In the genomic region with DNA sequence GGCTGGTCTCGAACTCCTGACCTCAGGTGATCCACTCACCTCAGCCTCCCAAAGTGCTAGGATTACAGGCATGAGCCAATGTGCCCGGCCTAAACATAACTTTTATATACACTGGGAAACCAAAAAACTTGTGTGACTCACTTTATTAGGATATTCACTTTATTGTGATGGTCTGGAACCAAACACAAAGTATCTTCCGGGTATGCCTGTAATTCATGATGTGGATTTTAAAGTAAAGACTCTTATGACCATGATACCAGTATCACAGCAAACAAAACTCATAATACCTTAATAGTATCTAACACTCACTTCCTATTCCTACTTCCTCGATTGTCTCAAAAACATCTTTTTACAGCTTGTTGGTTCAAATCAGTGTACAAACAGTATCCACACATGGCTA, we compare ENCODE assay signal across 20 cellular contexts. TPM values are rescaled to one million over a fixed set of nuclear protein-coding genes. Genes with fewer than 3 reads are reported as not detected.
A peak's percentile ranks its signal among the peaks of the same experiment; 100 is the strongest.
DNase-seq lines count a peak whose midpoint lies in the region; ATAC-seq and TF ChIP-seq lines count a peak whose summit lies in the region.
"Had no signal": no experiment of that assay in that cellular context is flagged by ENCODE, and none has a peak within 500 bp of the region (broad histone marks: within the 10 kb centered on the region; RNA-seq: fewer than 3 reads in every experiment).

No MANE protein-coding gene starts in this region.

- no peaks in the 10 kb centered on the region for H3K27me3 ChIP-seq in mammary epithelial cell (ENCODE audit: insufficient read depth, low read length)
- no peaks in the 10 kb centered on the region for H3K27me3 ChIP-seq in dorsolateral prefrontal cortex
- H3K27me3 ChIP-seq in osteoblast (ENCODE audit: insufficient read depth, low read length) = no peaks in the 10 kb centered on the region
- H3K27me3 ChIP-seq: MG63 had no signal

- H2AFZ ChIP-seq in mammary epithelial cell (ENCODE audit: low read depth, low read length) (peak overlapping the region; percentile 44), osteoblast (ENCODE audit: low read length) (peak overlapping the region; percentile 90)

- no peaks in the 10 kb centered on the region for H4K20me1 ChIP-seq in mammary epithelial cell (ENCODE audit: insufficient read depth, low read length)
- no peaks in the 10 kb centered on the region for H4K20me1 ChIP-seq in osteoblast (ENCODE audit: insufficient read depth, low read length)

- no peaks in the 10 kb centered on the region for H3K4me1 Mint-ChIP-seq in MCF 10A (ENCODE audit: insufficient read depth, unreplicated experiment)

- in situ Hi-C loops in mammary epithelial cell (cut with MboI; ENCODE audit: low sequenced_read_pairs in 2 of 2) = no loop called here

- no peak overlapping the region for H3K27ac Mint-ChIP-seq in MCF 10A (ENCODE audit: low read depth, unreplicated experiment)
- H3K27ac Mint-ChIP-seq: CD8-positive, alpha-beta T cell had no signal

- ATAC-seq in HG02763 (IDR thresholded peaks at IDR 0.05; ENCODE audit: unreplicated experiment) = no peak
- no peak for ATAC-seq in HG02884 (IDR thresholded peaks at IDR 0.05; ENCODE audit: unreplicated experiment)
- ATAC-seq in HG03460 (IDR thresholded peaks at IDR 0.05; ENCODE audit: unreplicated experiment) = no peak
- ATAC-seq: CD8-positive, alpha-beta T cell; GM12878; HCT116 had no signal

- H3K27ac ChIP-seq in mammary epithelial cell (ENCODE audit: insufficient read depth, low read depth, low read length) (no peak overlapping the region), dorsolateral prefrontal cortex (peak overlapping the region in 31 of 59 donors; percentile 11 to 89 (median 48)), osteoblast (ENCODE audit: low read depth, low read length) (no peak overlapping the region)

- intact Hi-C loops in mammary epithelial cell (cut with micrococcal nuclease) (no loop called here), MCF 10A (cut with micrococcal nuclease) (no loop called here), dorsolateral prefrontal cortex (cut with DNase I) (loop anchor here in 1 of 2 donors (2.0 kb wide), 1 partner anchor 13 kb away; a partner anchor contains a TSS)

- H3K9me3 Mint-ChIP-seq in MCF 10A (ENCODE audit: unreplicated experiment) = no peaks in the 10 kb centered on the region
- H3K9me3 Mint-ChIP-seq: CD8-positive, alpha-beta T cell had no signal

- CTCF ChIA-PET in mammary epithelial cell (lab: Charles Lee; ENCODE audit: low non-redundant PET) (no interaction called here), MCF 10A (lab: Yijun Ruan, JAX) (interaction anchor here (0.6 kb wide), 1 partner anchor 37 kb away, joined by 3 read pairs; no protein-coding TSS in a partner anchor)

- no peak overlapping the region for H3K4me3 ChIP-seq in mammary epithelial cell (replicated peaks in 1 of 3; ENCODE audit: insufficient read depth in 1 of 3, low read depth in 2 of 3, low read length in 3 of 3)
- peak overlapping the region in 1 of 59 donors; percentile 6 for H3K4me3 ChIP-seq in dorsolateral prefrontal cortex
- H3K4me3 ChIP-seq in osteoblast (ENCODE audit: insufficient read depth, low read length) = no peak overlapping the region
- H3K4me3 ChIP-seq: GM12878, MG63 had no signal

- no peaks in the 10 kb centered on the region for H3K27me3 Mint-ChIP-seq in MCF 10A (ENCODE audit: insufficient read depth, unreplicated experiment)

- H3K36me3 Mint-ChIP-seq in MCF 10A (ENCODE audit: insufficient read depth, unreplicated experiment) = no peaks in the 10 kb centered on the region
- H3K36me3 Mint-ChIP-seq: CD8-positive, alpha-beta T cell had no signal

- H3K4me2 ChIP-seq in mammary epithelial cell (ENCODE audit: insufficient read depth, low read depth, low read length) (no peak overlapping the region), osteoblast (ENCODE audit: insufficient read depth, low read length) (peak overlapping the region; percentile 54)

- no peak overlapping the region for H3K9ac ChIP-seq in mammary epithelial cell (ENCODE audit: insufficient read depth, low read length)

- DNase-seq in mammary epithelial cell (no peak), MCF 10A (ENCODE audit: unreplicated experiment) (no peak), dorsolateral prefrontal cortex (no peak), osteoblast (ENCODE audit: insufficient read length, low spot score, missing footprints) (peak; percentile 84)
- DNase-seq: 8988T; CD8-positive, alpha-beta T cell; DND-41; Kasumi-1; NCI-H1417; NCI-H1694 treated with DMSO at 0.1 percent for 48 hours; NCI-H2081 treated with DMSO at 0.1 percent for 48 hours; NCI-H2171 treated with DMSO at 0.1 percent for 48 hours; NCI-H446; NCI-H526 had no signal

- 71% methylated on average over 3 of the region's 4 CpGs for whole genome bisulfite sequencing in mammary epithelial cell (ENCODE audit: low coverage, missing lambda C conversion rate)

- H3K4me1 ChIP-seq in mammary epithelial cell (ENCODE audit: insufficient read depth, low read length) = no peaks in the 10 kb centered on the region
- H3K4me1 ChIP-seq in osteoblast (ENCODE audit: insufficient read depth, low read length) = peaks cover 6% of the 10 kb centered on the region

- dilution Hi-C loops in mammary epithelial cell (cut with HindIII; ENCODE audit: low sequenced_read_pairs) = no loop called here

- H3K79me2 ChIP-seq in mammary epithelial cell (ENCODE audit: insufficient read depth, low read length) = no peaks in the 10 kb centered on the region
- no peaks in the 10 kb centered on the region for H3K79me2 ChIP-seq in osteoblast (ENCODE audit: insufficient read depth, low read length)

- peaks cover 6% of the 10 kb centered on the region for H3K9me3 ChIP-seq in mammary epithelial cell (replicated peaks; ENCODE audit: insufficient read depth, low read length)
- H3K9me3 ChIP-seq in osteoblast (ENCODE audit: low read depth, low read length) = no peaks in the 10 kb centered on the region
- H3K9me3 ChIP-seq: MG63 had no signal

- TF ChIP-seq CTCF in mammary epithelial cell (conservative IDR thresholded peaks at IDR 0.05 in 1 of 2, IDR thresholded peaks at IDR 0.05 in 1 of 2; ENCODE audit: extremely low read depth in 1 of 2, insufficient read depth in 1 of 2, low read depth in 1 of 2, low read length in 2 of 2) (no peak), MCF 10A (IDR thresholded peaks at IDR 0.05; ENCODE audit: unreplicated experiment) (no peak), dorsolateral prefrontal cortex (IDR thresholded peaks at IDR 0.05 in 54 of 56, conservative IDR thresholded peaks at IDR 0.05 in 2 of 56; ENCODE audit: low read depth in 1 of 56, partially characterized antibody in 56 of 56) (no peak), osteoblast (IDR thresholded peaks at IDR 0.05; ENCODE audit: extremely low read depth, low read depth, low read length) (no peak)

- BruUV-seq in mammary epithelial cell (replicated peaks; lab: Mats Ljungman, UMichigan) (no TSS peak), MCF 10A (replicated peaks; lab: Mats Ljungman, UMichigan) (no TSS peak)

- H3K36me3 ChIP-seq in mammary epithelial cell (ENCODE audit: insufficient read depth, low read length) (no peaks in the 10 kb centered on the region), osteoblast (ENCODE audit: insufficient read depth, low read length) (no peaks in the 10 kb centered on the region)
- H3K36me3 ChIP-seq: MG63 had no signal

- no peak overlapping the region for H3K4me3 Mint-ChIP-seq in MCF 10A (ENCODE audit: unreplicated experiment)
- H3K4me3 Mint-ChIP-seq: CD8-positive, alpha-beta T cell had no signal

- POLR2A ChIA-PET in MCF 10A (lab: Yijun Ruan, JAX) = no interaction called here

RNA-seq across cellular contexts. Expression of a gene that starts 12.7 kb away (rescaled TPM):
- total RNA-seq in mammary epithelial cell (under 1 TPM in 1 of 2 donors, not detected in 1; 0.83 TPM), MCF 10A (2022) (8.2 and 15.7 TPM in 2 replicates), dorsolateral prefrontal cortex (10 to 100 TPM; 19.3 to 78.0 (median 32.5) TPM), osteoblast (30.4 and 39.5 TPM in 2 replicates)
- polyA plus RNA-seq in mammary epithelial cell = 0.15 TPM
- polyA minus RNA-seq in mammary epithelial cell = not detected

Comparison
In these comparisons a context has a peak if more than half of its experiments do, and no peak if none do; other contexts are left out.
1. H3K27ac ChIP-seq: peak in dorsolateral prefrontal cortex (31 of 59); none in mammary epithelial cell (single experiment) and osteoblast (single experiment).